Comparison of ENCODE assay signal across 1 cellular context in the genomic region with DNA sequence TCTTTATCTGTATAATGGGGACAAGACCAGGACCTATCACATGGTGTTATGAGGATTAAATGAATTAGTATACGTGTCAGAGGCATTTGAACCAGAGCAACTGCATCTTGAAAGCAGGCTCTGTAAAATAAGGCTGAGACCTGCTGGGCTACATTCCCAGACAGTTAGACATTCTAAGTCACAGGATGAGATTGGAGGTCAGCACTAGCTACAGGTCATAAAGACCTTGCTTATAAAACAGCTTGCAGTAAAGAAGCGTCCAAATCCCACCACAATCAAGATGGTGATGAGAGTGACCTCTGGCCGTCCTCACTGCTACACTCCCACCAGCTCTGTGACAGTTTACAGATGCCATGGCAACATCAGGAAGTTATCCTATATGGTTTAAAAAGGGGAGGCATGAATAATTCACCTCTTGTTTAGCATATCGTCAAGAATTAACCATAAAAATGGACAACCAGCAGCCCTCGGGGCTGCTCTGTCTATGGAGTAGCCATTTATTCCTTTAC.
TF ChIP-seq lines count a peak whose summit lies in the region.

No MANE protein-coding gene starts in this region.

TF ChIP-seq in IMR-90, 13 proteins besides CTCF, POLR2A, EP300 and RAD21:
- TF ChIP-seq NFE2L2 (IDR thresholded peaks at IDR 0.05; ENCODE audit: low read depth, low read length) (no peak), CEBPB (IDR thresholded peaks at IDR 0.05; ENCODE audit: low read depth, low read length) (no peak), BHLHE40 (IDR thresholded peaks at IDR 0.05; ENCODE audit: low read depth, low read length) (no peak), CHD1 (IDR thresholded peaks at IDR 0.05; ENCODE audit: low read depth, low read length) (no peak)
